20 cellular contexts compared by ENCODE assay signal in genomic region chr6:52253494-52253893, GRCh38. TPM values are rescaled to one million over a fixed set of nuclear protein-coding genes. Genes with fewer than 3 reads are reported as not detected.
A peak's percentile ranks its signal among the peaks of the same experiment; 100 is the strongest.
DNase-seq lines count a peak whose midpoint lies in the region; ATAC-seq and TF ChIP-seq lines count a peak whose summit lies in the region.
"Had no signal": no experiment of that assay in that cellular context is flagged by ENCODE, and none has a peak within 500 bp of the region (broad histone marks: within the 10 kb centered on the region; RNA-seq: fewer than 3 reads in every experiment).

No MANE protein-coding gene starts in this region.

- CTCF ChIA-PET in activated CD8-positive, alpha-beta memory T cell treated with anti-CD3 and anti-CD28 coated beads, Interleukin-2, amount 10 ng/mL, durations not matched to agents 7 days and 5 days (lab: Charles Lee) = interaction anchor here (0.7 to 1.3 kb wide), 4 partner anchors 9 to 795 kb away, joined by 3 to 6 read pairs (median 4); no protein-coding TSS in a partner anchor

- H3K27ac Mint-ChIP-seq in activated CD8-positive, alpha-beta memory T cell treated with anti-CD3 and anti-CD28 coated beads, Interleukin-2, amount 10 ng/mL, durations not matched to agents 7 days and 5 days = no peak overlapping the region
- H3K27ac Mint-ChIP-seq: B cell had no signal

- DNase-seq in activated CD8-positive, alpha-beta memory T cell treated with anti-CD3 and anti-CD28 coated beads, Interleukin-2, amount 10 ng/mL, durations not matched to agents 7 days and 5 days = peak; percentile 63
- no peak for DNase-seq in activated CD8-positive, alpha-beta memory T cell treated with anti-CD3 and anti-CD28 coated beads for 24 hours
- DNase-seq in RPMI7951 (ENCODE audit: low read depth) (peak; percentile 79), dedifferentiated amniotic fluid mesenchymal stem cell (ENCODE audit: extremely low spot score) (peak; percentile 15), left colon (no peak), dorsolateral prefrontal cortex (no peak)
- peak; percentile 15 to 56 (median 23) for DNase-seq in stimulated activated CD4-positive, alpha-beta T cell treated with anti-CD3 and anti-CD28 coated beads, TNF-alpha, amount 100 ng/mL, for 24 hours (ENCODE audit: low read depth in 3 of 3)
- DNase-seq: cerebellar nuclear complex, DND-41, Karpas-422, mesenchymal stem cell, NCI-H2081, WERI-Rb-1 had no signal

- peak; percentile 58 for ATAC-seq in activated CD8-positive, alpha-beta memory T cell treated with anti-CD3 and anti-CD28 coated beads, Interleukin-2, amount 10 ng/mL, durations not matched to agents 7 days and 5 days
- ATAC-seq in left colon (no peak), HG03097 (IDR thresholded peaks at IDR 0.05; ENCODE audit: low FRiP score, unreplicated experiment) (no peak)

- no peaks in the 10 kb centered on the region for H3K9me3 Mint-ChIP-seq in activated CD8-positive, alpha-beta memory T cell treated with anti-CD3 and anti-CD28 coated beads, Interleukin-2, amount 10 ng/mL, durations not matched to agents 7 days and 5 days (ENCODE audit: low read depth)
- H3K9me3 Mint-ChIP-seq: activated naive CD4-positive, alpha-beta T cell treated with anti-CD3 and anti-CD28 coated beads, Interleukin-2, amount 50 U/mL, for 24 hours had no signal

- peaks cover 0 to 5% (median 0%) of the 10 kb centered on the region in 45 donors for H3K27me3 ChIP-seq in dorsolateral prefrontal cortex

- H3K4me3 ChIP-seq in dorsolateral prefrontal cortex = no peak overlapping the region
- H3K4me3 ChIP-seq: skin epidermis had no signal

- no peak for TF ChIP-seq CTCF in dorsolateral prefrontal cortex (IDR thresholded peaks at IDR 0.05 in 54 of 56, conservative IDR thresholded peaks at IDR 0.05 in 2 of 56; ENCODE audit: low read depth in 1 of 56, partially characterized antibody in 56 of 56)

- no peak overlapping the region for H3K4me3 Mint-ChIP-seq in activated CD8-positive, alpha-beta memory T cell treated with anti-CD3 and anti-CD28 coated beads, Interleukin-2, amount 10 ng/mL, durations not matched to agents 7 days and 5 days
- H3K4me3 Mint-ChIP-seq: activated naive CD4-positive, alpha-beta T cell treated with anti-CD3 and anti-CD28 coated beads, Interleukin-2, amount 50 U/mL, for 24 hours; B cell had no signal

- peaks cover 69% of the 10 kb centered on the region for H3K27me3 Mint-ChIP-seq in activated CD8-positive, alpha-beta memory T cell treated with anti-CD3 and anti-CD28 coated beads, Interleukin-2, amount 10 ng/mL, durations not matched to agents 7 days and 5 days

- peaks cover 39% of the 10 kb centered on the region for H3K4me1 Mint-ChIP-seq in activated CD8-positive, alpha-beta memory T cell treated with anti-CD3 and anti-CD28 coated beads, Interleukin-2, amount 10 ng/mL, durations not matched to agents 7 days and 5 days
- H3K4me1 Mint-ChIP-seq: B cell had no signal

- H3K27ac ChIP-seq in dorsolateral prefrontal cortex = no peak overlapping the region
- H3K27ac ChIP-seq: neutrophil, skin epidermis, WERI-Rb-1 had no signal

- intact Hi-C loops in left colon (cut with DNase I, micrococcal nuclease) (no loop called here), dorsolateral prefrontal cortex (cut with DNase I) (no loop called here)

- peaks cover 2% of the 10 kb centered on the region for H3K36me3 Mint-ChIP-seq in activated CD8-positive, alpha-beta memory T cell treated with anti-CD3 and anti-CD28 coated beads, Interleukin-2, amount 10 ng/mL, durations not matched to agents 7 days and 5 days

RNA-seq across cellular contexts. Expression of gene IL17F, which starts 9.2 kb away (rescaled TPM):
- total RNA-seq in activated CD8-positive, alpha-beta memory T cell treated with anti-CD3 and anti-CD28 coated beads, Interleukin-2, amount 10 ng/mL, durations not matched to agents 7 days and 5 days = not detected
- total RNA-seq in RPMI7951 (2014; rRNA removed; shearing (Covaris generic)) = not detected in 2 replicates
- not detected for total RNA-seq in left colon
- total RNA-seq in dorsolateral prefrontal cortex = under 1 TPM in 1 of 120 experiments, not detected in 119; 0.59 TPM
- total RNA-seq: B cell, epithelial cell of proximal tubule, SK-MEL-5 had no signal

RNA-seq across cellular contexts. Expression of gene MCM3, which starts 31.0 kb away (rescaled TPM):
- 100 to 1,000 TPM; 248 to 262 TPM for total RNA-seq in activated CD8-positive, alpha-beta memory T cell treated with anti-CD3 and anti-CD28 coated beads, Interleukin-2, amount 10 ng/mL, durations not matched to agents 7 days and 5 days
- total RNA-seq in RPMI7951 (2014; rRNA removed; shearing (Covaris generic)) = 101 and 116 TPM in 2 replicates
- total RNA-seq in left colon = 10 to 100 TPM; 22.5 to 33.2 TPM
- 10 to 100 TPM; 10.8 to 22.0 (median 16.5) TPM for total RNA-seq in dorsolateral prefrontal cortex

Comparison
In these comparisons a context has a peak if more than half of its experiments do, and no peak if none do; other contexts are left out.
1. DNase-seq: peak in activated CD8-positive, alpha-beta memory T cell treated with anti-CD3 and anti-CD28 coated beads, Interleukin-2, amount 10 ng/mL, durations not matched to agents 7 days and 5 days (single experiment), RPMI7951 (single experiment), dedifferentiated amniotic fluid mesenchymal stem cell (single experiment) and stimulated activated CD4-positive, alpha-beta T cell treated with anti-CD3 and anti-CD28 coated beads, TNF-alpha, amount 100 ng/mL, for 24 hours (3 of 3); none in activated CD8-positive, alpha-beta memory T cell treated with anti-CD3 and anti-CD28 coated beads for 24 hours (single experiment), left colon (0 of 2) and dorsolateral prefrontal cortex (0 of 10).